Comparison of ENCODE assay signal across 8 cellular contexts in the genomic region with DNA sequence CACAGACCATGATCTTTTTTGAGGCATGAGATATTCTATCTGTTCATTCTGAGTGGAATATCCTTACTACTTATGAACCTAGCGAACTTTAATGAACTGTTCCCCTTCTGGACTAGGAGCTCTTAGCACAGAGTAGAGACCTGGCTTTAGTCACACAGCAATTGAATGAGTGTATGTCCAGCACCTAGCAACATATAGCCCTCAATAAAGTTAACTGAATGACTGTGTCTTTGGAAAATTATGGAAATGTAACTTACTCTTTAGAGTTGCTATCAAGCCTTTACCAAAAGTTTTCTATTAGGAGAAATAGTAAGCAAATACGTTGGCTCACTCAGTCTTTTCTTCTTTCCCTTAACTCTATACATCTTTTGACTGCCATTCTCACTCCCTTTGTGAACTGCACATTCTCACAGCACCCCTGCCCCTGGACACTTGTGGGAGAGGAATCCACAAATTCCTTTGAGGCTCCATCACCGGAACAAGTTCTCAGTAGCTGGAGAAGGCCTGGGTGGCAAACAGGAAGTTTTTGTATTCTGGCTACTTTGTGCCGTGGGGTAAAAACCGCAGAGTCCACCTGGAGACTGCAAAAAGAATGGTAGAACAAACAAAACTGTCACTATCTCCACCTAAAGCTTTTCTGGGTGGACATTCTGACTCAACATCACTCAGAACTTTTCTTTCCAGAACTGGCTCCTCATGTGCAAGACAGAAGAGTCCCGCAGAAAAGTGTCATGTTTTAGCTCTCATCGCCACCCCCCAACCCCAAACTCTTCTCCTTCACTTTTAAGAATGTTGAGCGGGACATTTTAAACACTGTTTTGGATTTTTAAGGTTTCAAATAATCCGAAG. TPM values are rescaled to one million over a fixed set of nuclear protein-coding genes. Genes with fewer than 3 reads are reported as not detected.
DNase-seq lines count a peak whose midpoint lies in the region; ATAC-seq, FAIRE-seq and TF ChIP-seq lines count a peak whose summit lies in the region.

No MANE protein-coding gene starts in this region.

- no peaks in the 10 kb centered on the region for H3K9me1 ChIP-seq in keratinocyte (ENCODE audit: control insufficient read depth, extremely low read depth, insufficient read depth, low read length)

- no peak for ATAC-seq in HG03571 (IDR thresholded peaks at IDR 0.05; ENCODE audit: unreplicated experiment)

- dilution Hi-C loops in keratinocyte (cut with MboI; ENCODE audit: extremely low pct_ligation_motif_present, low sequenced_read_pairs): no loop called here

- H2AFZ ChIP-seq in keratinocyte (ENCODE audit: control insufficient read depth, low read length): peak overlapping the region; percentile 84

- H3K27me3 ChIP-seq in keratinocyte (ENCODE audit: control insufficient read depth, extremely low read depth, insufficient read depth, low read length) (no peaks in the 10 kb centered on the region), subcutaneous abdominal adipose tissue (ENCODE audit: control insufficient read depth in 5 of 5, insufficient read depth in 4 of 5, low read length in 5 of 5) (no peaks in the 10 kb centered on the region)

- peak; percentile 67 for DNase-seq in AG08396 (ENCODE audit: low spot score)
- peak; percentile 49 for DNase-seq in HTR-8/SVneo (ENCODE audit: insufficient read length, low spot score)
- DNase-seq in amniotic stem cell (lab: John Stamatoyannopoulos, UW): peak; percentile 38
- no peak for DNase-seq in keratinocyte (ENCODE audit: low read depth, low spot score)
- DNase-seq in NCI-H2196 treated with DMSO at 0.1 percent for 48 hours (lab: John Stamatoyannopoulos, UW; ENCODE audit: unreplicated experiment): no peak
- no peak for DNase-seq in iPS-NIHi11 (ENCODE audit: low spot score)

- no peak for TF ChIP-seq CTCF in keratinocyte (optimal IDR thresholded peaks at IDR 0.05 in 1 of 3, IDR thresholded peaks at IDR 0.05 in 1 of 3, conservative IDR thresholded peaks at IDR 0.05 in 1 of 3; ENCODE audit: extremely low read depth in 1 of 3, insufficient read depth in 2 of 3, low read length in 3 of 3)

- H3K4me3 ChIP-seq in keratinocyte (ENCODE audit: control insufficient read depth in 2 of 3, extremely low read depth in 1 of 3, insufficient read depth in 2 of 3, low read depth in 1 of 3, low read length in 3 of 3): peak overlapping the region in 2 of 3 experiments; percentile 56 to 66
- H3K4me3 ChIP-seq in subcutaneous abdominal adipose tissue (ENCODE audit: low read depth in 1 of 5, low read length in 5 of 5): peak overlapping the region; percentile 60 to 76 (median 72)

- peaks cover 21% of the 10 kb centered on the region for H3K79me2 ChIP-seq in keratinocyte (ENCODE audit: control insufficient read depth, insufficient read depth, low read length)

- H3K4me1 ChIP-seq in keratinocyte (ENCODE audit: control insufficient read depth, extremely low read depth, insufficient read depth, low read length) (peaks cover 19% of the 10 kb centered on the region), subcutaneous abdominal adipose tissue (ENCODE audit: control insufficient read depth in 5 of 5, insufficient read depth in 5 of 5, low read length in 5 of 5) (peaks cover 2 to 40% (median 30%) of the 10 kb centered on the region in 5 donors)

- H3K4me2 ChIP-seq in keratinocyte (ENCODE audit: control insufficient read depth, extremely low read depth, insufficient read depth, low read depth, low read length): peak overlapping the region; percentile 70

- no peak for FAIRE-seq in HTR-8/SVneo (lab: Jason Lieb, UNC)
- peak; percentile 67 for FAIRE-seq in keratinocyte (lab: Jason Lieb, UNC)

- H3K9ac ChIP-seq in keratinocyte (ENCODE audit: control insufficient read depth, extremely low read depth, insufficient read depth, low read length) (peak overlapping the region; percentile 70), subcutaneous abdominal adipose tissue (ENCODE audit: low read length in 5 of 5) (peak overlapping the region in 4 of 5 donors; percentile 53 to 82 (median 72))

- H3K9me3 ChIP-seq in keratinocyte (ENCODE audit: control insufficient read depth, low read depth, low read length) (no peaks in the 10 kb centered on the region), subcutaneous abdominal adipose tissue (ENCODE audit: control insufficient read depth in 5 of 5, low read length in 5 of 5) (no peaks in the 10 kb centered on the region)

- H4K20me1 ChIP-seq in keratinocyte (ENCODE audit: control insufficient read depth, extremely low read depth, insufficient read depth, low read length): no peaks in the 10 kb centered on the region

- H3K27ac ChIP-seq in keratinocyte (ENCODE audit: control insufficient read depth, insufficient read depth, low read length) (peak overlapping the region; percentile 35), subcutaneous abdominal adipose tissue (ENCODE audit: low read depth, low read length) (peak overlapping the region; percentile 90)

- peaks cover 0 to 3% of the 10 kb centered on the region in 2 experiments for H3K36me3 ChIP-seq in keratinocyte (ENCODE audit: control insufficient read depth in 2 of 2, extremely low read depth in 1 of 2, insufficient read depth in 2 of 2, low read length in 2 of 2)
- H3K36me3 ChIP-seq in subcutaneous abdominal adipose tissue (ENCODE audit: control insufficient read depth in 5 of 5, insufficient read depth in 5 of 5, low read length in 5 of 5): peaks cover 0 to 2% (median 0%) of the 10 kb centered on the region in 5 donors

RNA-seq across cellular contexts. Expression of a gene that starts 1.1 kb away (rescaled TPM):
- polyA plus RNA-seq in keratinocyte: 88.3 to 107 TPM (median 91.1 TPM) in 3 replicates
- polyA plus RNA-seq in keratinocyte (2011; ENCODE audit: low read depth): 27.7 TPM
- 89.6 and 203 TPM in 2 replicates for polyA plus RNA-seq in keratinocyte (2011; cell fraction: cytosol; rRNA removed)
- 70.2 and 71.8 TPM in 2 replicates for polyA plus RNA-seq in keratinocyte (2011; cell fraction: nucleus; rRNA removed)
- polyA plus RNA-seq in keratinocyte (2012; ENCODE audit: low replicate concordance): 58.6 and 73.4 TPM in 2 replicates
- 30.1 to 50.0 TPM (median 37.7 TPM) in 3 replicates for polyA minus RNA-seq in keratinocyte
- 30.9 TPM for polyA minus RNA-seq in keratinocyte (2011; cell fraction: cytosol; rRNA and poly(A)+ RNA removed)
- polyA minus RNA-seq in keratinocyte (2011; cell fraction: nucleus; rRNA and poly(A)+ RNA removed): 21.0 and 34.6 TPM in 2 replicates

Comparison
In these comparisons a context has a peak if more than half of its experiments do, and no peak if none do; other contexts are left out.
1. DNase-seq: peak in AG08396 (single experiment), HTR-8/SVneo (single experiment) and amniotic stem cell (single experiment); none in keratinocyte (single experiment), NCI-H2196 treated with DMSO at 0.1 percent for 48 hours (single experiment) and iPS-NIHi11 (single experiment).